ENCODE assay signal across 22 cellular contexts in the genomic region with DNA sequence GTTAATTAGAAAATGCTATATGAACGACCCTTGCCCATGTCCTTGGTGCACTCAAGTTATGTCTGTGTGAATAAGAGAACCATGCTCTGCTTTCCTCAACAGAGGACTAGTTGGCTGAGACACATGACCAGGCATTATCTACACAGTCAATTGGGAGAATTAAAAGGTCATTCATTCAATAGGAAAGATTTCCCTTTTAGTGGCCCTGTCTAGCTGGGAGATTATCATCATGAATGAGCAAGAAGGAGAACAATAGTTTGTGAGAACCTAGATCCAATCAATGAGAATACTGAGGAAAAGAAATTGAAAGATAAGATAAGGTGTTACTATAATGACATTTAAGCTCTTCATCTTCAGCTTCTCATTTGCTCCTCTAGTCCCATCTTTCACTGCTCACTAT.
"Had no signal": no experiment of that assay in that cellular context is flagged by ENCODE, and none has a peak within 500 bp of the region (broad histone marks: within the 10 kb centered on the region; RNA-seq: fewer than 3 reads in every experiment).

No MANE protein-coding gene starts in this region.

- DNase-seq: colonic mucosa; cortex of kidney; effector CD4-positive, alpha-beta T cell; effector memory CD4-positive, alpha-beta T cell; erythroblast; esophagus squamous epithelium; foreskin fibroblast; foreskin melanocyte; gastrocnemius medialis; glutamatergic neuron; head of caudate nucleus; heart right ventricle; hippocampal formation; left cardiac atrium; left lung; left ventricle myocardium superior; lower lobe of right lung; mesenchymal stem cell; midbrain; naive thymus-derived CD4-positive, alpha-beta T cell had no signal

- H3K4me3 Mint-ChIP-seq: dendritic cell treated with granulocyte-macrophage colony-stimulating factor and Interleukin-4, amounts not matched to agents 40 ng/mL and 50 ng/mL, for 4 days; naive thymus-derived CD4-positive, alpha-beta T cell had no signal

- H3K36me3 Mint-ChIP-seq: naive thymus-derived CD4-positive, alpha-beta T cell had no signal

- H3K36me3 ChIP-seq: colonic mucosa, esophagus squamous epithelium, gastrocnemius medialis, heart right ventricle, left lung, lower lobe of right lung had no signal

- H3K4me3 ChIP-seq: colonic mucosa, esophagus squamous epithelium, gastrocnemius medialis, heart right ventricle, left lung, lower lobe of right lung had no signal

- H3K27ac Mint-ChIP-seq: dendritic cell treated with granulocyte-macrophage colony-stimulating factor and Interleukin-4, amounts not matched to agents 40 ng/mL and 50 ng/mL, for 4 days; naive thymus-derived CD4-positive, alpha-beta T cell had no signal

- H3K27me3 Mint-ChIP-seq: dendritic cell treated with granulocyte-macrophage colony-stimulating factor and Interleukin-4, amounts not matched to agents 40 ng/mL and 50 ng/mL, for 4 days had no signal

- H3K4me1 Mint-ChIP-seq: naive thymus-derived CD4-positive, alpha-beta T cell had no signal

- H3K27ac ChIP-seq: colonic mucosa, epithelial cell of prostate, esophagus squamous epithelium, gastrocnemius medialis, heart right ventricle, left lung, lower lobe of right lung had no signal

- H3K9me3 ChIP-seq: colonic mucosa, gastrocnemius medialis, left lung, lower lobe of right lung had no signal

- H3K27me3 ChIP-seq: colonic mucosa, esophagus squamous epithelium, gastrocnemius medialis, left lung had no signal

- H3K4me1 ChIP-seq: colonic mucosa, esophagus squamous epithelium, gastrocnemius medialis, heart right ventricle, left lung, lower lobe of right lung had no signal
